1 cellular context compared by ENCODE assay signal in the genomic region with DNA sequence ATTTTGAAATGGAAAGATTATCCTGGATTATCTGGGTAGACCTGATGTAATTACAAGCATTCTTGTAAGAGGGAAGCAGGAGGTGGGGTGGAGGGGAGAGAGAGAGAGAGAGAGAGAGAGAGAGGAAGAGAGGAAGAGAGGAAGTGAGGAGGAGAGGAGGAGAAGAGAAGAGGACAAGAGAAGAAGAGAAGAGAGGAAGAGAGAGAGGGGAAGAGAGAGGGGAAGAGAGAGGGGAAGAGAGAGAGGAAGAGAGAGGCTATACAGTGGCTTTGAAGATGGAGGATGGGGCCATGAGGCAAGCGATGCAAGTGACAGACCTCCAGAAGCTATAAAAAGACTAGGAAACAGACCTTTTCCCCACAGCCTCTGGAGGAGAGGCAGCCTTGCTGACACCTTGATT.
TF ChIP-seq lines count a peak whose summit lies in the region.

No MANE protein-coding gene starts in this region.

TF ChIP-seq in HEK293, 187 proteins besides CTCF, POLR2A, EP300 and RAD21 (continued from another document):
- TF ChIP-seq ZNF707 (tag by site-specific recombination; IDR thresholded peaks at IDR 0.05) = no peak
- TF ChIP-seq, protein P1, sequence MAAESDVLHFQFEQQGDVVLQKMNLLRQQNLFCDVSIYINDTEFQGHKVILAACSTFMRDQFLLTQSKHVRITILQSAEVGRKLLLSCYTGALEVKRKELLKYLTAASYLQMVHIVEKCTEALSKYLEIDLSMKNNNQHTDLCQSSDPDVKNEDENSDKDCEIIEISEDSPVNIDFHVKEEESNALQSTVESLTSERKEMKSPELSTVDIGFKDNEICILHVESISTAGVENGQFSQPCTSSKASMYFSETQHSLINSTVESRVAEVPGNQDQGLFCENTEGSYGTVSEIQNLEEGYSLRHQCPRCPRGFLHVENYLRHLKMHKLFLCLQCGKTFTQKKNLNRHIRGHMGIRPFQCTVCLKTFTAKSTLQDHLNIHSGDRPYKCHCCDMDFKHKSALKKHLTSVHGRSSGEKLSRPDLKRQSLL (tag by site-specific recombination; IDR thresholded peaks at IDR 0.05) = no peak
- no peak for TF ChIP-seq GLI2 (tag by site-specific recombination; IDR thresholded peaks at IDR 0.05; ENCODE audit: borderline replicate concordance, low read depth)
- TF ChIP-seq ZNF658 (tag by site-specific recombination; IDR thresholded peaks at IDR 0.05) = no peak
- TF ChIP-seq ZNF549 (tag by site-specific recombination; IDR thresholded peaks at IDR 0.05) = no peak
- 0 out of 2 replicates have a peak, but pooled peaks have one; percentile 30 for TF ChIP-seq ZNF776 (tag by site-specific recombination; IDR thresholded peaks at IDR 0.05; ENCODE audit: borderline replicate concordance)
- TF ChIP-seq ZNF600 (tag by site-specific recombination; IDR thresholded peaks at IDR 0.05) = no peak
- no peak for TF ChIP-seq HOXA7 (CRISPR knock-in tag; IDR thresholded peaks at IDR 0.05; ENCODE audit: borderline replicate concordance)
- TF ChIP-seq ZNF10 (tag by site-specific recombination; IDR thresholded peaks at IDR 0.05) = no peak
- TF ChIP-seq ZNF560 (tag by site-specific recombination; IDR thresholded peaks at IDR 0.05; ENCODE audit: borderline replicate concordance) = no peak
- no peak for TF ChIP-seq ZBTB48 (tag by site-specific recombination; IDR thresholded peaks at IDR 0.05)
- TF ChIP-seq ZNF596 (tag by site-specific recombination; IDR thresholded peaks at IDR 0.05) = peak; percentile 97
- no peak for TF ChIP-seq SP7 (tag by site-specific recombination; IDR thresholded peaks at IDR 0.05)
- no peak for TF ChIP-seq MYNN (tag by site-specific recombination; IDR thresholded peaks at IDR 0.05; ENCODE audit: borderline replicate concordance)
- TF ChIP-seq ZNF558 (tag by site-specific recombination; IDR thresholded peaks at IDR 0.05) = no peak
- no peak for TF ChIP-seq ZNF544 (tag by site-specific recombination; IDR thresholded peaks at IDR 0.05)
TF ChIP-seq in HEK293: peak in this region for 5.
